Comparison of ENCODE assay signal across 20 cellular contexts in genomic region chr15:96243701-96244100, GRCh38.
"Had no signal": no experiment of that assay in that cellular context is flagged by ENCODE, and none has a peak within 500 bp of the region (broad histone marks: within the 10 kb centered on the region; RNA-seq: fewer than 3 reads in every experiment).

No MANE protein-coding gene starts in this region.

- H3K27me3 ChIP-seq: ascending aorta, breast epithelium, hepatocyte, sigmoid colon, tibial artery, uterus had no signal

- H3K4me2 ChIP-seq: hepatocyte had no signal

- H3K9me3 ChIP-seq: uterus had no signal

- H3K4me3 ChIP-seq: ascending aorta, breast epithelium, hepatocyte, lung, sigmoid colon, tibial artery, uterus had no signal

- ATAC-seq: activated T-cell treated with anti-CD3 and anti-CD28 coated beads, Interleukin-2, amount 50 U/mL, for 72 hours had no signal

- DNase-seq: activated CD4-positive, alpha-beta T cell treated with anti-CD3 and anti-CD28 coated beads, Interleukin-2, amount 50 U/mL, for 4 hours; activated effector memory CD4-positive, alpha-beta T cell treated with anti-CD3 and anti-CD28 coated beads, Interleukin-2, amount 50 U/mL, for 16 hours; activated naive CD4-positive, alpha-beta T cell treated with anti-CD3 and anti-CD28 coated beads, Interleukin-2, amount 50 U/mL, for 16 hours; activated T-cell treated with anti-CD3 and anti-CD28 coated beads, Interleukin-2, amount 50 U/mL, for 72 hours; cortex of kidney; erythroblast; foreskin fibroblast; sigmoid colon; stimulated activated naive CD4-positive, alpha-beta T cell treated with Interleukin-2 at 50 U/mL for 16 hours; substantia nigra; tibial artery; uterus had no signal

- FAIRE-seq: endometrium, keratinocyte, TTC549 had no signal

- H3K9ac ChIP-seq: parathyroid adenoma had no signal

- H3K27ac ChIP-seq: ascending aorta, breast epithelium, hepatocyte, parathyroid adenoma, sigmoid colon, tibial artery, uterus had no signal

- H3K36me3 ChIP-seq: breast epithelium, sigmoid colon, uterus had no signal

- H3K4me1 ChIP-seq: ascending aorta, breast epithelium, parathyroid adenoma, sigmoid colon, tibial artery, uterus had no signal

- H3K79me2 ChIP-seq: hepatocyte, parathyroid adenoma had no signal

- H2AFZ ChIP-seq: hepatocyte, parathyroid adenoma had no signal
